9 cellular contexts compared by ENCODE assay signal in the genomic region with DNA sequence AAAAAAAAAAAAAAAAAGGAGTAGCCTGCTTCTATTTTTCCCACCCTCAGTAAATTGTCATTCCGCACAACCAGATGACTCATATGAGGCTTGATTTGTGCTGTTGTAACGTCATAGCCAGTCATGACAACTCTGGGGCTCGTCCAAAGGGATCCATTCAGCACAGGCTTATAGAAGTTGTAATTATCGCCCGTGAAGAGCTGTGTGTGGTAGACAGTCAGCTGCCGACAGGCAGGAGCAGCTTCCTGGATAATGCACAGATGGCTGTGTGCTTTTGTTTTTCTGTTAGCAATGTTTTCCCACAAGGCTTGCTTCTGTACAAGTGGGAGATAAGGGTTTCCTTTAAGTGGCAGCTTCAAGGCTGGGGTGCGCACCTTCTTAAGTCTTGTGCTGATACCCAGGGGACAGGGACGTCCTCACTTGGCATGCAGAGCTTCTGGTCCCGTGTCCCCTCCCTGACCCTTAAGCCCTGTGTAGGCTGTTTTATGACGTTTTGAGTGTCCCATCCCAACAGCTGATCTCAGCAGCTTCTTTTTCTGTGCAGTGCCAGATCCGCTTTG. TPM values are rescaled to one million over a fixed set of nuclear protein-coding genes. Genes with fewer than 3 reads are reported as not detected.
DNase-seq lines count a peak whose midpoint lies in the region; ATAC-seq, FAIRE-seq and TF ChIP-seq lines count a peak whose summit lies in the region.
"Had no signal": no experiment of that assay in that cellular context is flagged by ENCODE, and none has a peak within 500 bp of the region (broad histone marks: within the 10 kb centered on the region; RNA-seq: fewer than 3 reads in every experiment).

No MANE protein-coding gene starts in this region.

- H3K9me3 ChIP-seq in pancreas = no peaks in the 10 kb centered on the region

- ATAC-seq in esophagus mucosa (peak; percentile 88), pancreas (peak in 3 of 4 donors; percentile 29 to 77 (median 42)), HG02588 (IDR thresholded peaks at IDR 0.05; ENCODE audit: unreplicated experiment) (no peak)

- 84 to 92% methylated on average over 11 of the region's 11 CpGs for WGBS in pancreas, 2 donors

- peaks cover 13% of the 10 kb centered on the region for H3K4me1 Mint-ChIP-seq in HFFc6 (ENCODE audit: low read depth)

- no peaks in the 10 kb centered on the region for H3K9me3 Mint-ChIP-seq in HFFc6
- H3K9me3 Mint-ChIP-seq: T-helper 1 cell treated with Interleukin-12 subunit alpha and Interleukin-12 subunit beta and Interleukin-4 antibody, amounts not matched to agents 30 μg/mL and 1 μg/mL, for 36 hours had no signal

- no peak overlapping the region for H3K4me3 Mint-ChIP-seq in HFFc6
- H3K4me3 Mint-ChIP-seq: T-helper 1 cell treated with Interleukin-12 subunit alpha and Interleukin-12 subunit beta and Interleukin-4 antibody, amounts not matched to agents 30 μg/mL and 1 μg/mL, for 36 hours had no signal

- H3K4me3 ChIP-seq in pancreas = no peak overlapping the region

- TF ChIP-seq CTCF in HFFc6 (IDR thresholded peaks at IDR 0.05) (no peak), pancreas (IDR thresholded peaks at IDR 0.05) (no peak)

- FAIRE-seq in pancreas (lab: Jason Lieb, UNC) = no peak

- H3K27me3 ChIP-seq in pancreas = no peaks in the 10 kb centered on the region

- H3K36me3 Mint-ChIP-seq in HFFc6 (ENCODE audit: low read depth) = peaks cover 19% of the 10 kb centered on the region; the same call in 1 of the 2 replicates

- DNase-seq in HFFc6 (peak; percentile 18), NCI-H524 treated with DMSO at 0.1 percent for 48 hours (lab: John Stamatoyannopoulos, UW) (peak; percentile 99), pancreas (no peak), HK-2 (ENCODE audit: unreplicated experiment) (no peak), HUDEP-2 (lab: John Stamatoyannopoulos, UW; ENCODE audit: unreplicated experiment in 76 of 76) (no peak)
- DNase-seq: cortex of kidney had no signal

- no peaks in the 10 kb centered on the region for H3K4me1 ChIP-seq in pancreas

- no peak overlapping the region for H3K27ac Mint-ChIP-seq in HFFc6
- H3K27ac Mint-ChIP-seq: T-helper 1 cell treated with Interleukin-12 subunit alpha and Interleukin-12 subunit beta and Interleukin-4 antibody, amounts not matched to agents 30 μg/mL and 1 μg/mL, for 36 hours had no signal

- H3K27me3 Mint-ChIP-seq in HFFc6 (ENCODE audit: insufficient read depth) = no peaks in the 10 kb centered on the region; the same call in 1 of the 2 replicates

- intact Hi-C loops in pancreas (cut with DNase I) = no loop called here

- no peak overlapping the region for H3K27ac ChIP-seq in pancreas

- H3K36me3 ChIP-seq in pancreas = no peaks in the 10 kb centered on the region

RNA-seq across cellular contexts. Expression of a gene that starts 26.0 kb away (rescaled TPM):
- 10 to 100 TPM; 21.7 to 29.4 (median 26.5) TPM for total RNA-seq in HFFc6 (2021; fragmentation: NEBNext Ultra II Directional; extraction: Animal tissue kit (Norgen Biotek cat#: 25700))
- total RNA-seq in esophagus mucosa (16.6 TPM), pancreas (10 to 100 TPM in 5 of 6 donors, 1 to 10 TPM in 1; 8.0 to 17.0 (median 11.3) TPM)
- polyA plus RNA-seq in pancreas = 1 to 10 TPM; 3.8 to 3.9 TPM

RNA-seq across cellular contexts. Expression of a gene that starts 37.5 kb away (rescaled TPM):
- total RNA-seq in HFFc6 (2021; fragmentation: NEBNext Ultra II Directional; extraction: Animal tissue kit (Norgen Biotek cat#: 25700)) = under 1 TPM in 1 of 6 experiments, not detected in 5; 0.28 TPM
- total RNA-seq in esophagus mucosa = 0.24 TPM
- 1 to 10 TPM in 1 of 6 donors, under 1 TPM in 1, not detected in 4; 0.32 to 1.7 TPM for total RNA-seq in pancreas
- not detected for polyA plus RNA-seq in pancreas

Comparison
In these comparisons a context has a peak if more than half of its experiments do, and no peak if none do; other contexts are left out.
1. DNase-seq: peak in HFFc6 (single experiment) and NCI-H524 treated with DMSO at 0.1 percent for 48 hours (single experiment); none in pancreas (0 of 6), HK-2 (single experiment) and HUDEP-2 (0 of 76).